ENCODE assay signal across 1 cellular context in the genomic region with DNA sequence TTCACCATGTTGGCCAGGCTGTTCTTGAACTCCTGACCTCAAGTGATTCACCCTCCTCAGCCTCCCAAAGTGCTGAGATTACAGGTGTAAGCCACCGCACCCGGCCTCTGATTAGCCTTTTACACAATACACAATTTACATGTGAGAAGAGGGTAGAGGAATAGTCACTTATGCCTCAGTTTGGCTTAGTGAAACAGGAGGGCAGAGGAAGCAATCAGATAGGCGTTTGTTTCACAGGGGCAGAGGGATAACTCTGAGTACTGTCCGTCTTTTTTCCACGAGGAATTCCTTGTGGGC.
TF ChIP-seq lines count a peak whose summit lies in the region.

No MANE protein-coding gene starts in this region.

TF ChIP-seq in endothelial cell of umbilical vein, 7 proteins besides CTCF, POLR2A, EP300 and RAD21:
- TF ChIP-seq, protein P1, sequence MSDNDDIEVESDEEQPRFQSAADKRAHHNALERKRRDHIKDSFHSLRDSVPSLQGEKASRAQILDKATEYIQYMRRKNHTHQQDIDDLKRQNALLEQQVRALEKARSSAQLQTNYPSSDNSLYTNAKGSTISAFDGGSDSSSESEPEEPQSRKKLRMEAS (IDR thresholded peaks at IDR 0.05; ENCODE audit: insufficient read depth, insufficient read length), result no peak
- TF ChIP-seq MYC (IDR thresholded peaks at IDR 0.05; ENCODE audit: low read depth, low read length) (no peak), FOS (IDR thresholded peaks at IDR 0.05; ENCODE audit: borderline replicate concordance, insufficient read depth, low read length) (no peak), EZH2 (IDR thresholded peaks at IDR 0.05; ENCODE audit: borderline replicate concordance, low read depth, low read length, severe bottlenecking) (no peak), JUN (IDR thresholded peaks at IDR 0.05; ENCODE audit: borderline replicate concordance, insufficient read depth, insufficient read length, low read depth) (no peak), POLR2AphosphoS5 (IDR thresholded peaks at IDR 0.05; ENCODE audit: insufficient read depth, low read depth, low read length) (no peak), GATA2 (IDR thresholded peaks at IDR 0.05; ENCODE audit: insufficient read depth, insufficient read length, low read depth, low read length) (no peak)
